In the genomic region with DNA sequence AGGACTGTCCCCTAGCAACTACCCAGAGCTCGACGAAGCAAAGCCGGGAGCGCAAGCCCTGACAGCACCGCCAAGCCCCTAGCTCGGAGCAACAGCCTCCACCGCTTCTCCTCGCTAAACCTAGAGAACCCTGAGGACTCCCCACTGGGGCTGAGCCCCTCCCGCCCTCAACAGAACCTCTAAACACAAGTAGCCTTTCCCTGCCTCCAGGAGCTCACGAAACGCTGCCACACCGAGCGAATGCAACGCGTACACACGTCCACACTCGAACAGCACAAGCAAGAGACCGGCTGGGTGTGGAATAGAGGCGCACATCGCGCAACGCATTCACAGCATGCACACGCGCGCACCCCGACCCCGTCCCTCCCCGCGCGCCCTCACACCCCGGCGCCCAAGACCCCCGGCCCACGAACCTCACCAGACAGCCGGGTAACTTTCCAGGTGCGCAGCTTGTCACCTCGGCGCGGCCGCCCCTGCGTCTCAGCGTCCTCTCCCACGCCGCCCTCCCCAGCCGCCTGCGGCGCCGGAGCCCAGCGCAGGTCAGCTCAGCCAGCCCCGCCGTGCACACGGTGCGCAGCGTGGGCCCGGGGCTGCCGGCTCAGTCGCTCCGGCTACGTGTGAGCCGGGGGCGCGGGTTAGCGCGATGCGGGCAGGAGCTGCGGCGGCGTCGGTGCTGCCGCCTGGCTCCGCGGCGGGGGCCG, we compare ENCODE assay signal across 9 cellular contexts. TPM values are rescaled to one million over a fixed set of nuclear protein-coding genes. Genes with fewer than 3 reads are reported as not detected.
A peak's percentile ranks its signal among the peaks of the same experiment; 100 is the strongest.
DNase-seq lines count a peak whose midpoint lies in the region; ATAC-seq and TF ChIP-seq lines count a peak whose summit lies in the region.
"Had no signal": no experiment of that assay in that cellular context is flagged by ENCODE, and none has a peak within 500 bp of the region (broad histone marks: within the 10 kb centered on the region; RNA-seq: fewer than 3 reads in every experiment).

No MANE protein-coding gene starts in this region.

- no peak overlapping the region for H3K9ac ChIP-seq in neural progenitor cell

- no peaks in the 10 kb centered on the region for H4K20me1 ChIP-seq in neural progenitor cell (ENCODE audit: low read depth)

- no peaks in the 10 kb centered on the region for H3K79me2 ChIP-seq in neural progenitor cell (ENCODE audit: low read depth)

- TF ChIP-seq CTCF in neural progenitor cell (IDR thresholded peaks at IDR 0.05), result no peak

- H3F3A ChIP-seq in neural progenitor cell (ENCODE audit: low read depth), result no peaks in the 10 kb centered on the region

- peaks cover 7% of the 10 kb centered on the region for H3K4me1 ChIP-seq in neural progenitor cell

- H3K4me2 ChIP-seq in neural progenitor cell, result peak overlapping the region; percentile 84

- H3K36me3 Mint-ChIP-seq in neural progenitor cell (no peaks in the 10 kb centered on the region), immature natural killer cell (peaks cover 0 to 7% (median 0%) of the 10 kb centered on the region in 3 donors)

- no peaks in the 10 kb centered on the region for H3K9me3 ChIP-seq in neural progenitor cell (ENCODE audit: low read depth)

- H3K27ac Mint-ChIP-seq in neural progenitor cell, result no peak overlapping the region
- no peak overlapping the region for H3K27ac Mint-ChIP-seq in immature natural killer cell

- H3K4me1 Mint-ChIP-seq in neural progenitor cell (peaks cover 7% of the 10 kb centered on the region), immature natural killer cell (no peaks in the 10 kb centered on the region)

- peaks cover 81% of the 10 kb centered on the region for H3K27me3 ChIP-seq in neural progenitor cell

- ATAC-seq in esophagus mucosa, result peak; percentile 39
- no peak for ATAC-seq in GM18867 (IDR thresholded peaks at IDR 0.05; ENCODE audit: unreplicated experiment)
- ATAC-seq in GM19351 (IDR thresholded peaks at IDR 0.05; ENCODE audit: unreplicated experiment), result no peak
- ATAC-seq in HG02763 (IDR thresholded peaks at IDR 0.05; ENCODE audit: unreplicated experiment), result no peak

- H3K4me3 ChIP-seq in neural progenitor cell, result peak overlapping the region; percentile 60

- H3K36me3 ChIP-seq in neural progenitor cell, result no peaks in the 10 kb centered on the region

- no peak overlapping the region for H3K27ac ChIP-seq in neural progenitor cell
- H3K27ac ChIP-seq: HL-60 had no signal

- peaks cover 19% of the 10 kb centered on the region for H3K27me3 Mint-ChIP-seq in neural progenitor cell (ENCODE audit: insufficient read depth, low read depth)
- H3K27me3 Mint-ChIP-seq in immature natural killer cell (ENCODE audit: low read depth in 3 of 3), result peaks cover 3 to 21% (median 9%) of the 10 kb centered on the region in 3 donors

- H2AFZ ChIP-seq in neural progenitor cell (replicated peaks), result peak overlapping the region; percentile 77

- H3K9me3 Mint-ChIP-seq in neural progenitor cell (no peaks in the 10 kb centered on the region), immature natural killer cell (peaks cover 0 to 9% (median under 1%) of the 10 kb centered on the region in 6 donors)

- H3K4me3 Mint-ChIP-seq in neural progenitor cell (no peak overlapping the region), immature natural killer cell (peak overlapping the region in 1 of 5 donors; percentile 35)

- peak; percentile 18 for DNase-seq in DMS 273 treated with DMSO at 0.1 percent for 48 hours (lab: John Stamatoyannopoulos, UW)
- peak; percentile 74 for DNase-seq in neural progenitor cell (ENCODE audit: low spot score)
- DNase-seq in immature natural killer cell, result no peak

TF ChIP-seq in PFSK-1, 5 proteins besides CTCF, POLR2A, EP300 and RAD21:
- TF ChIP-seq FOXP2 (optimal IDR thresholded peaks at IDR 0.05; ENCODE audit: borderline replicate concordance, extremely low read depth, extremely low read length, insufficient read depth), result peak; percentile 36
- no peak for TF ChIP-seq TAF1 (IDR thresholded peaks at IDR 0.05; ENCODE audit: borderline replicate concordance, insufficient read depth, low read length)
TF ChIP-seq in PFSK-1: peak in this region for 1.

RNA-seq across cellular contexts. Expression of gene PRKG2, which starts 0.4 kb away (rescaled TPM):
- polyA plus RNA-seq in PFSK-1 (2012; ENCODE audit: insufficient read length, low read depth), result 3.6 TPM
- 1.3 TPM for total RNA-seq in esophagus mucosa
- total RNA-seq in neural progenitor cell (ENCODE audit: low replicate concordance), result 1.5 and 2.3 TPM in 2 replicates
- under 1 TPM in 2 of 3 donors, not detected in 1; 0.62 to 0.76 TPM for polyA plus RNA-seq in immature natural killer cell

Comparison
In these comparisons a context has a peak if more than half of its experiments do, and no peak if none do; other contexts are left out.
1. DNase-seq: peak in DMS 273 treated with DMSO at 0.1 percent for 48 hours (single experiment) and neural progenitor cell (single experiment); none in immature natural killer cell (0 of 3).